Comparison of ENCODE assay signal across 11 cellular contexts in the genomic region with DNA sequence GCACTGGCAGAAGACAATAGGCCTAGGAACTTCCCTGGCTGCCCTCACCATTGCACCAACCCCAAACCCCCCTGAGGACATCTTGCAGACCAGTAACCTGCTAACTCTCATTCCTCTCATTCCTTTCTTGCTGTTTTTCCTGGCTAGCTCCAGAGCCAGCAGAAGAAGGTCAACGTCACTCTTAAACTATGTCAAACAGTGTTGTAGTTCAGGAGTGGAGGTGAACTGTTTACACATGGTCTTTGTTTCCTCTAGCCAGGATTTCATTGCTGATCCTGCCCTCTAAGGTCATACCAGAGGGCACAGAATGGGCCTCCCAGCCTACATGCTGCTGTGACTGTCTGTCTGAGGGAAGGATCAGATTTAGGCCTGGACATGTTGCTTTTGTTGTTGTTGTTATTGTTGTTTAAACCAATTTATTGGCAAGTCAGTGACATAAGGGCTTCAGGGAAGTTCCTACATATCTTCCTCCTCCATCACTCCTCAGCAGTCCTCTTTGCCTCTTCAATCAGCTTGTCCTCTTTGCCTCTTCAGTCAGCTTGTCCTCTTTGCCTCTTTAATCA.
DNase-seq lines count a peak whose midpoint lies in the region; ATAC-seq, FAIRE-seq and TF ChIP-seq lines count a peak whose summit lies in the region.
"Had no signal": no experiment of that assay in that cellular context is flagged by ENCODE, and none has a peak within 500 bp of the region (broad histone marks: within the 10 kb centered on the region; RNA-seq: fewer than 3 reads in every experiment).

No MANE protein-coding gene starts in this region.

- no peak overlapping the region for H3K4me3 ChIP-seq in A549
- no peak overlapping the region for H3K4me3 ChIP-seq in esophagus (ENCODE audit: low read depth in 1 of 2, low read length in 2 of 2)
- H3K4me3 ChIP-seq in muscle layer of colon (ENCODE audit: low read depth in 1 of 2, low read length in 2 of 2), result no peak overlapping the region
- H3K4me3 ChIP-seq: BLaER1 treated with 17β-estradiol and CSF1 and Interleukin-3, amounts not matched to agents 10 nM and 100 nM had no signal

- H3K4me1 ChIP-seq in A549 (peaks cover 49% of the 10 kb centered on the region), esophagus (ENCODE audit: control insufficient read depth in 2 of 2, insufficient read depth in 2 of 2, low read length in 1 of 2) (peaks cover 0 to 2% of the 10 kb centered on the region in 2 donors), muscle layer of colon (ENCODE audit: insufficient read depth, low read length) (peaks cover 57% of the 10 kb centered on the region)

- TF ChIP-seq POLR2A in A549 (IDR thresholded peaks at IDR 0.05; ENCODE audit: low read length), result no peak

- H3K27ac ChIP-seq in A549 (peak overlapping the region; percentile 83 to 84), esophagus (ENCODE audit: low read depth in 2 of 2, low read length in 1 of 2) (peak overlapping the region; percentile 3 to 55), muscle layer of colon (ENCODE audit: low read depth, low read length) (peak overlapping the region; percentile 35)
- H3K27ac ChIP-seq: BLaER1 treated with 17β-estradiol and CSF1 and Interleukin-3, amounts not matched to agents 10 nM and 100 nM had no signal

- H3K36me3 ChIP-seq in esophagus (ENCODE audit: control insufficient read depth in 2 of 2, insufficient read depth in 2 of 2, low read length in 1 of 2) (no peaks in the 10 kb centered on the region), muscle layer of colon (ENCODE audit: insufficient read depth, low read length) (no peaks in the 10 kb centered on the region)
- H3K36me3 ChIP-seq: BLaER1 treated with 17β-estradiol and CSF1 and Interleukin-3, amounts not matched to agents 10 nM and 100 nM had no signal

- no peaks in the 10 kb centered on the region for H3K9me3 ChIP-seq in A549
- H3K9me3 ChIP-seq in esophagus (ENCODE audit: control insufficient read depth in 2 of 2, insufficient read depth in 1 of 2, low read depth in 1 of 2, low read length in 1 of 2), result no peaks in the 10 kb centered on the region
- H3K9me3 ChIP-seq in muscle layer of colon (ENCODE audit: low read length), result no peaks in the 10 kb centered on the region

- POLR2A ChIA-PET in A549 (lab: Yijun Ruan, JAX), result no interaction called here

- TF ChIP-seq CTCF in A549 (IDR thresholded peaks at IDR 0.05), result no peak

- ATAC-seq in A549, result peak; percentile 91 to 96
- no peak for ATAC-seq in GM19324 (IDR thresholded peaks at IDR 0.05; ENCODE audit: low FRiP score, unreplicated experiment)
- no peak for ATAC-seq in GM21619 (IDR thresholded peaks at IDR 0.05; ENCODE audit: unreplicated experiment)
- no peak for ATAC-seq in GM18517 (IDR thresholded peaks at IDR 0.05; ENCODE audit: unreplicated experiment)

- H3K27me3 ChIP-seq in esophagus (ENCODE audit: control insufficient read depth in 1 of 2, insufficient read depth in 2 of 2, low read length in 2 of 2) (no peaks in the 10 kb centered on the region), muscle layer of colon (ENCODE audit: control insufficient read depth in 1 of 2, insufficient read depth in 2 of 2, low read length in 2 of 2) (no peaks in the 10 kb centered on the region)

- no peak overlapping the region for H3K9ac ChIP-seq in muscle layer of colon (ENCODE audit: low read length)
- H3K9ac ChIP-seq: BLaER1 treated with 17β-estradiol and CSF1 and Interleukin-3, amounts not matched to agents 10 nM and 100 nM had no signal

- peak; percentile 42 to 51; a peak in 2 of 5 replicates for TF ChIP-seq EP300 in A549 (IDR thresholded peaks at IDR 0.05)

- DNase-seq in A549 (ENCODE audit: low read depth in 1 of 2, low spot score in 1 of 2) (peak; percentile 19 to 86), LHCN-M2 (ENCODE audit: low read depth) (peak; percentile 63), NCI-H187 (lab: John Stamatoyannopoulos, UW) (no peak)
- DNase-seq: KG1, SHP77 treated with DMSO at 0.1 percent for 48 hours had no signal

- no peak for FAIRE-seq in A549 (lab: Jason Lieb, UNC)

- H3K4me2 ChIP-seq in A549, result peak overlapping the region; percentile 60
- H3K4me2 ChIP-seq: BLaER1 treated with 17β-estradiol and CSF1 and Interleukin-3, amounts not matched to agents 10 nM and 100 nM had no signal

- TF ChIP-seq RAD21 in A549 (conservative IDR thresholded peaks at IDR 0.05 in 1 of 2, IDR thresholded peaks at IDR 0.05 in 1 of 2), result peak in 1 of 2 experiments; percentile 57; a peak in 4 of 5 replicates

- 9% methylated on average over 1 of the region's 1 CpG for WGBS in A549 (ENCODE audit: missing lambda C conversion rate)
- WGBS in esophagus, 2 donors, result 42 to 46% methylated on average over 1 of the region's 1 CpG

- CTCF ChIA-PET in A549 (lab: Yijun Ruan, JAX), result no interaction called here

TF ChIP-seq in A549, 52 proteins besides CTCF, POLR2A, EP300 and RAD21:
- TF ChIP-seq, protein P1, sequence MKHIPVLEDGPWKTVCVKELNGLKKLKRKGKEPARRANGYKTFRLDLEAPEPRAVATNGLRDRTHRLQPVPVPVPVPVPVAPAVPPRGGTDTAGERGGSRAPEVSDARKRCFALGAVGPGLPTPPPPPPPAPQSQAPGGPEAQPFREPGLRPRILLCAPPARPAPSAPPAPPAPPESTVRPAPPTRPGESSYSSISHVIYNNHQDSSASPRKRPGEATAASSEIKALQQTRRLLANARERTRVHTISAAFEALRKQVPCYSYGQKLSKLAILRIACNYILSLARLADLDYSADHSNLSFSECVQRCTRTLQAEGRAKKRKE (CRISPR knock-in tag; IDR thresholded peaks at IDR 0.05; ENCODE audit: low read depth), result no peak
- TF ChIP-seq RARB (CRISPR knock-in tag; IDR thresholded peaks at IDR 0.05) (no peak), GATA3 (IDR thresholded peaks at IDR 0.05; ENCODE audit: borderline replicate concordance) (peak; percentile 80), MAZ (IDR thresholded peaks at IDR 0.05; ENCODE audit: borderline replicate concordance, low read depth, low read length) (no peak), SMC3 (IDR thresholded peaks at IDR 0.05) (peak; percentile 41), CEBPB (IDR thresholded peaks at IDR 0.05) (peak in 1 of 2 experiments; percentile 43; a peak in 1 of 4 replicates), JUNB (IDR thresholded peaks at IDR 0.05) (no peak; the same call in 1 of the 2 replicates)
- TF ChIP-seq, protein P2, sequence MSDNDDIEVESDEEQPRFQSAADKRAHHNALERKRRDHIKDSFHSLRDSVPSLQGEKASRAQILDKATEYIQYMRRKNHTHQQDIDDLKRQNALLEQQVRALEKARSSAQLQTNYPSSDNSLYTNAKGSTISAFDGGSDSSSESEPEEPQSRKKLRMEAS (IDR thresholded peaks at IDR 0.05), result peak; percentile 57
- TF ChIP-seq, protein P3, sequence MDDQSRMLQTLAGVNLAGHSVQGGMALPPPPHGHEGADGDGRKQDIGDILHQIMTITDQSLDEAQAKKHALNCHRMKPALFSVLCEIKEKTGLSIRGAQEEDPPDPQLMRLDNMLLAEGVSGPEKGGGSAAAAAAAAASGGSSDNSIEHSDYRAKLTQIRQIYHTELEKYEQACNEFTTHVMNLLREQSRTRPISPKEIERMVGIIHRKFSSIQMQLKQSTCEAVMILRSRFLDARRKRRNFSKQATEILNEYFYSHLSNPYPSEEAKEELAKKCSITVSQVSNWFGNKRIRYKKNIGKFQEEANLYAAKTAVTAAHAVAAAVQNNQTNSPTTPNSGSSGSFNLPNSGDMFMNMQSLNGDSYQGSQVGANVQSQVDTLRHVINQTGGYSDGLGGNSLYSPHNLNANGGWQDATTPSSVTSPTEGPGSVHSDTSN (IDR thresholded peaks at IDR 0.05), result 0 out of 2 replicates have a peak, but pooled peaks have one; percentile 44

Comparison
In these comparisons a context has a peak if more than half of its experiments do, and no peak if none do; other contexts are left out.
1. ATAC-seq: peak in A549 (2 of 2); none in GM19324 (single experiment), GM21619 (single experiment) and GM18517 (single experiment).
2. DNase-seq: peak in A549 (2 of 2) and LHCN-M2 (single experiment); none in NCI-H187 (0 of 2).
3. H3K27ac ChIP-seq: peak in every context shown above with its lines; median percentile 84 in A549; 35 in muscle layer of colon; 29 in esophagus.